1 cellular context compared by ENCODE assay signal in the genomic region with DNA sequence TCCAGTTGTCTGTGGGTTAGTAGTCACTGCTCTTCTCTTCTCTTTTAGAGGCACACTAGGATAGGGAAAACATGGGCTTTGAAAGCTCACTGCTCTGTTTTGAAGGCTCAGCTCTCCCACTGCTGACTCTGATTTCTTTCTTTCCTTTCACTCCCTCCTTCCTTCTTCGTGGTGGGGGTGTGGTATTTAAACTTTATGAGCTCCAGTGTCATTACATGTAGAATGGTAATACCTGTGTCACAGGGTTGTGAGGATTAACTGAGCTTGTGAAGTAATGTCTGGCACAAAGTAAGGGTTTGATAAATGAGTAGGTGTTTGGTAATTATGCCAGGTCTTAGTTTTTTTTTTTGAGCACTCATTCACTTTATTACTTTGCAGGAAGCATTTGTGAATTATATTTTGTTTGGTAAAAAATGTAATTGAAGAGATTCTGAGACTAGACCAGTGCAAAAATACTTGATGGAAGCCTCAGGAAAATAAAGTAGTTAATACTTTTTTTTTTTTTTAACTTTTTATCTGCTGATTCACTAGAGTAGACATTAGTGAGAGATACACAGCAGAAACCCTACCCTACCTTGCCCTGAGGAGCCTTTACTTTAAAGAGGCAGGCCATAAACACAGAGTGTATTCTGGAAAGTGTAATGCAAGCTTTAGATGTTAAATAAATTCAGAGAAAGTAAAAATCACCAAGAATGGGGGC.
TF ChIP-seq lines count a peak whose summit lies in the region.

No MANE protein-coding gene starts in this region.

TF ChIP-seq in HEK293, 187 proteins besides CTCF, POLR2A, EP300 and RAD21 (continued from another document):
- TF ChIP-seq, protein P1, sequence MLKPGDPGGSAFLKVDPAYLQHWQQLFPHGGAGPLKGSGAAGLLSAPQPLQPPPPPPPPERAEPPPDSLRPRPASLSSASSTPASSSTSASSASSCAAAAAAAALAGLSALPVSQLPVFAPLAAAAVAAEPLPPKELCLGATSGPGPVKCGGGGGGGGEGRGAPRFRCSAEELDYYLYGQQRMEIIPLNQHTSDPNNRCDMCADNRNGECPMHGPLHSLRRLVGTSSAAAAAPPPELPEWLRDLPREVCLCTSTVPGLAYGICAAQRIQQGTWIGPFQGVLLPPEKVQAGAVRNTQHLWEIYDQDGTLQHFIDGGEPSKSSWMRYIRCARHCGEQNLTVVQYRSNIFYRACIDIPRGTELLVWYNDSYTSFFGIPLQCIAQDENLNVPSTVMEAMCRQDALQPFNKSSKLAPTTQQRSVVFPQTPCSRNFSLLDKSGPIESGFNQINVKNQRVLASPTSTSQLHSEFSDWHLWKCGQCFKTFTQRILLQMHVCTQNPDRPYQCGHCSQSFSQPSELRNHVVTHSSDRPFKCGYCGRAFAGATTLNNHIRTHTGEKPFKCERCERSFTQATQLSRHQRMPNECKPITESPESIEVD (tag by site-specific recombination; IDR thresholded peaks at IDR 0.05): peak; percentile 65
- TF ChIP-seq, protein P2, sequence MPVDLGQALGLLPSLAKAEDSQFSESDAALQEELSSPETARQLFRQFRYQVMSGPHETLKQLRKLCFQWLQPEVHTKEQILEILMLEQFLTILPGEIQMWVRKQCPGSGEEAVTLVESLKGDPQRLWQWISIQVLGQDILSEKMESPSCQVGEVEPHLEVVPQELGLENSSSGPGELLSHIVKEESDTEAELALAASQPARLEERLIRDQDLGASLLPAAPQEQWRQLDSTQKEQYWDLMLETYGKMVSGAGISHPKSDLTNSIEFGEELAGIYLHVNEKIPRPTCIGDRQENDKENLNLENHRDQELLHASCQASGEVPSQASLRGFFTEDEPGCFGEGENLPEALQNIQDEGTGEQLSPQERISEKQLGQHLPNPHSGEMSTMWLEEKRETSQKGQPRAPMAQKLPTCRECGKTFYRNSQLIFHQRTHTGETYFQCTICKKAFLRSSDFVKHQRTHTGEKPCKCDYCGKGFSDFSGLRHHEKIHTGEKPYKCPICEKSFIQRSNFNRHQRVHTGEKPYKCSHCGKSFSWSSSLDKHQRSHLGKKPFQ (tag by site-specific recombination; IDR thresholded peaks at IDR 0.05): no peak
- TF ChIP-seq, protein P3, sequence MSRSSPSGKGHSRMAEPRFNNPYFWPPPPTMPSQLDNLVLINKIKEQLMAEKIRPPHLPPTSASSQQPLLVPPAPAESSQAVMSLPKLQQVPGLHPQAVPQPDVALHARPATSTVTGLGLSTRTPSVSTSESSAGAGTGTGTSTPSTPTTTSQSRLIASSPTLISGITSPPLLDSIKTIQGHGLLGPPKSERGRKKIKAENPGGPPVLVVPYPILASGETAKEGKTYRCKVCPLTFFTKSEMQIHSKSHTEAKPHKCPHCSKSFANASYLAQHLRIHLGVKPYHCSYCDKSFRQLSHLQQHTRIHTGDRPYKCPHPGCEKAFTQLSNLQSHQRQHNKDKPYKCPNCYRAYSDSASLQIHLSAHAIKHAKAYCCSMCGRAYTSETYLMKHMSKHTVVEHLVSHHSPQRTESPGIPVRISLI (tag by site-specific recombination; IDR thresholded peaks at IDR 0.05): peak; percentile 70
- TF ChIP-seq ZNF843 (tag by site-specific recombination; IDR thresholded peaks at IDR 0.05): peak; percentile 39; the same call in 1 of the 2 replicates
- peak; percentile 44; the same call in 1 of the 2 replicates for TF ChIP-seq ZNF629 (tag by site-specific recombination; IDR thresholded peaks at IDR 0.05)
- TF ChIP-seq ZNF16 (tag by site-specific recombination; IDR thresholded peaks at IDR 0.05; ENCODE audit: low read depth): no peak
- TF ChIP-seq ZNF433 (tag by site-specific recombination; IDR thresholded peaks at IDR 0.05; ENCODE audit: low read depth): no peak
- peak; percentile 65; the same call in 1 of the 2 replicates for TF ChIP-seq ZBTB17 (tag by site-specific recombination; IDR thresholded peaks at IDR 0.05)
- peak; percentile 61; the same call in 1 of the 2 replicates for TF ChIP-seq SP7 (tag by site-specific recombination; IDR thresholded peaks at IDR 0.05)
